Comparison of ENCODE assay signal across 1 cellular context in the genomic region with DNA sequence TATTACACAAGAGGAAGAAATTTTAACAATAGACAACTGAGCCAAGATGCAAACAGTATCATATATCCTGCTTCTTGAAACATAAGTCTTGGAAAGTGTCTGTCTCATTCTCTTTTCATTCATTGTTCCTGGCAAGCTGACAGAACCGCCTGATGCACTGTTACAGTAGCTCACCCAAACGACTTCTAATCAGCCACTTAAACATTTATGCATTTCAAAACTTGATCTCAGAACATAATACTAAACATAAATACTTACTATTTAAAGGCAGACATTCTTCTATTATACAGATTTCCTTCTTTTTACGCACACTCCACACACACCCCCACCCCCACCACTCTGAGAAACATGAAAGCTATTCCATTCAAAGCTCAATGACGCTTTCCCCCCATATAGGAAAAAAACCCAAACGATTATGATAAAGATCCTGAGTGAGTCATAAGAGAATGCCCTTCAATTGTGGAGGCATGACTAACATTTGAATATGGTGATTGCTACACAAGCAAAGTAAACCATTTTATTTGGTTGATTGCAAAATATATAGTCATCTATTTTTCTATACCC.
TF ChIP-seq lines count a peak whose summit lies in the region.

No MANE protein-coding gene starts in this region.

TF ChIP-seq in K562, 482 proteins besides CTCF, POLR2A, EP300 and RAD21:
- TF ChIP-seq JUND (IDR thresholded peaks at IDR 0.05; ENCODE audit: borderline replicate concordance, low read depth, low read length) = peak; percentile 43; the same call in 1 of the 2 replicates
- TF ChIP-seq JUND (tag; IDR thresholded peaks at IDR 0.05; ENCODE audit: borderline replicate concordance, low read depth, low read length) = no peak
- TF ChIP-seq, protein P1, sequence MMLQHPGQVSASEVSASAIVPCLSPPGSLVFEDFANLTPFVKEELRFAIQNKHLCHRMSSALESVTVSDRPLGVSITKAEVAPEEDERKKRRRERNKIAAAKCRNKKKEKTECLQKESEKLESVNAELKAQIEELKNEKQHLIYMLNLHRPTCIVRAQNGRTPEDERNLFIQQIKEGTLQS (IDR thresholded peaks at IDR 0.05) = peak; percentile 40
- TF ChIP-seq, protein P1 (CRISPR knock-in tag; conservative IDR thresholded peaks at IDR 0.05) = no peak
- TF ChIP-seq NCOA2 (IDR thresholded peaks at IDR 0.05; ENCODE audit: partially characterized antibody in 2 of 2) = no peak
- TF ChIP-seq XRCC4 (IDR thresholded peaks at IDR 0.05; ENCODE audit: extremely low read depth, insufficient read depth, insufficient read length) = no peak
- no peak for TF ChIP-seq ZNF707 (CRISPR knock-in tag; conservative IDR thresholded peaks at IDR 0.05)
- TF ChIP-seq NELFE (IDR thresholded peaks at IDR 0.05; ENCODE audit: insufficient read depth, insufficient read length) = no peak
- no peak for TF ChIP-seq ETV1 (tag; conservative IDR thresholded peaks at IDR 0.05; ENCODE audit: low read depth)
- TF ChIP-seq, protein P2, sequence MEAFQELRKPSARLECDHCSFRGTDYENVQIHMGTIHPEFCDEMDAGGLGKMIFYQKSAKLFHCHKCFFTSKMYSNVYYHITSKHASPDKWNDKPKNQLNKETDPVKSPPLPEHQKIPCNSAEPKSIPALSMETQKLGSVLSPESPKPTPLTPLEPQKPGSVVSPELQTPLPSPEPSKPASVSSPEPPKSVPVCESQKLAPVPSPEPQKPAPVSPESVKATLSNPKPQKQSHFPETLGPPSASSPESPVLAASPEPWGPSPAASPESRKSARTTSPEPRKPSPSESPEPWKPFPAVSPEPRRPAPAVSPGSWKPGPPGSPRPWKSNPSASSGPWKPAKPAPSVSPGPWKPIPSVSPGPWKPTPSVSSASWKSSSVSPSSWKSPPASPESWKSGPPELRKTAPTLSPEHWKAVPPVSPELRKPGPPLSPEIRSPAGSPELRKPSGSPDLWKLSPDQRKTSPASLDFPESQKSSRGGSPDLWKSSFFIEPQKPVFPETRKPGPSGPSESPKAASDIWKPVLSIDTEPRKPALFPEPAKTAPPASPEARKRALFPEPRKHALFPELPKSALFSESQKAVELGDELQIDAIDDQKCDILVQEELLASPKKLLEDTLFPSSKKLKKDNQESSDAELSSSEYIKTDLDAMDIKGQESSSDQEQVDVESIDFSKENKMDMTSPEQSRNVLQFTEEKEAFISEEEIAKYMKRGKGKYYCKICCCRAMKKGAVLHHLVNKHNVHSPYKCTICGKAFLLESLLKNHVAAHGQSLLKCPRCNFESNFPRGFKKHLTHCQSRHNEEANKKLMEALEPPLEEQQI (IDR thresholded peaks at IDR 0.05) = no peak
- no peak for TF ChIP-seq POLR2AphosphoS2 (IDR thresholded peaks at IDR 0.05; ENCODE audit: low read length)
- no peak for TF ChIP-seq CBFB (CRISPR knock-in tag; IDR thresholded peaks at IDR 0.05)
- TF ChIP-seq HMGN3 (IDR thresholded peaks at IDR 0.05; ENCODE audit: borderline replicate concordance, extremely low read depth, insufficient read length, low read depth, low read length) = no peak
- TF ChIP-seq, protein P3, sequence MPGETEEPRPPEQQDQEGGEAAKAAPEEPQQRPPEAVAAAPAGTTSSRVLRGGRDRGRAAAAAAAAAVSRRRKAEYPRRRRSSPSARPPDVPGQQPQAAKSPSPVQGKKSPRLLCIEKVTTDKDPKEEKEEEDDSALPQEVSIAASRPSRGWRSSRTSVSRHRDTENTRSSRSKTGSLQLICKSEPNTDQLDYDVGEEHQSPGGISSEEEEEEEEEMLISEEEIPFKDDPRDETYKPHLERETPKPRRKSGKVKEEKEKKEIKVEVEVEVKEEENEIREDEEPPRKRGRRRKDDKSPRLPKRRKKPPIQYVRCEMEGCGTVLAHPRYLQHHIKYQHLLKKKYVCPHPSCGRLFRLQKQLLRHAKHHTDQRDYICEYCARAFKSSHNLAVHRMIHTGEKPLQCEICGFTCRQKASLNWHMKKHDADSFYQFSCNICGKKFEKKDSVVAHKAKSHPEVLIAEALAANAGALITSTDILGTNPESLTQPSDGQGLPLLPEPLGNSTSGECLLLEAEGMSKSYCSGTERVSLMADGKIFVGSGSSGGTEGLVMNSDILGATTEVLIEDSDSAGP (CRISPR knock-in tag; IDR thresholded peaks at IDR 0.05) = no peak
- TF ChIP-seq FOSL1 (tag; conservative IDR thresholded peaks at IDR 0.05) = peak; percentile 67
